8 cellular contexts compared by ENCODE assay signal in the genomic region with DNA sequence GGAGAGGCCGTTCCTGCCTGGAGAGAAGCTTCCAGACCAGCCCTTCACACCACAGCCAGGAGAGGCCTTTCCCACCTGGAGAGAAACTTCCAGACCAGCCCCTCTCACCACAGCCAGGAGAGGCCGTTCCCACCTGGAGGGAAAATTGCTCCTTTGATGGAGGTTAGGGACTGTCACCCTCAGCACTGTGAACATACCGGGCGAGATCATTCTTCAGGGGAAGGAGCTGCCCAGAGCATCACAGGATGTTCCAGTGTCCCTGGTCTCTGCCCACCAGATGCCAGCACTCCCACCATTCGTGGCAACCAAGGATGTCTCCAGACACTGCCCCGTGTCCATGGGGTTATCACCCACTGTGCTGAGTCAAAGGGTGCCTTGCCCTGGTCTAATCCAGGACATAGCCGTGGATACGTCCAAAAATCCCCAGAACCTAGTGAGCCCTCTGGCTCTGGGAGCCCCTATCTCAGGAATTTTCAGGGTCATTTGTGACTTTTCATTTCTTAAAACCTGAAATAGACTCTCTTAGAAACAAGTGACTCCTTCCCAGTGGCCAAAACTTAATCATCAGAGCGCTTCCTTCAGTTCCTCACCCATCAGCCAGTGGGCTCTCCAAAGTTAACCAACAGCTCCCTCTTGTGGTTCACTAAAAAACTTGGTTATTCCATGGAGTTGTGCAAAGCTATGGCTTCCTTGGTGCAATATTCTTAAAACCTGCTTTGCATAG.
A peak's percentile ranks its signal among the peaks of the same experiment; 100 is the strongest.
DNase-seq lines count a peak whose midpoint lies in the region; ATAC-seq, FAIRE-seq and TF ChIP-seq lines count a peak whose summit lies in the region.

No MANE protein-coding gene starts in this region.

- no peaks in the 10 kb centered on the region for H3K27me3 ChIP-seq in HL-60 (ENCODE audit: insufficient read depth, poor library complexity, severe bottlenecking)
- no peaks in the 10 kb centered on the region for H3K27me3 ChIP-seq in mammary epithelial cell (ENCODE audit: insufficient read depth, low read length)
- no peaks in the 10 kb centered on the region for H3K27me3 ChIP-seq in keratinocyte (ENCODE audit: control insufficient read depth, extremely low read depth, insufficient read depth, low read length)

- in situ Hi-C loops in mammary epithelial cell (cut with MboI; ENCODE audit: low sequenced_read_pairs in 2 of 2) = loop anchor here in 1 of 2 donors (10.0 kb wide), 1 partner anchor 768 kb away; no protein-coding TSS in a partner anchor

- H3K9me3 Mint-ChIP-seq in natural killer cell = no peaks in the 10 kb centered on the region
- no peaks in the 10 kb centered on the region for H3K9me3 Mint-ChIP-seq in natural killer cell treated with Interleukin-12 subunit alpha and Interleukin-12 subunit beta and Interleukin-15 and Interleukin-18, amount 100 ng/mL, for 72 hours

- H3K4me1 Mint-ChIP-seq in natural killer cell = no peaks in the 10 kb centered on the region
- no peaks in the 10 kb centered on the region for H3K4me1 Mint-ChIP-seq in natural killer cell treated with Interleukin-12 subunit alpha and Interleukin-12 subunit beta and Interleukin-15 and Interleukin-18, amount 100 ng/mL, for 72 hours (ENCODE audit: low read depth in 2 of 2)

- dilution Hi-C loops in mammary epithelial cell (cut with HindIII; ENCODE audit: low sequenced_read_pairs) (loop anchor here (5.0 kb wide), 1 partner anchor 40 kb away; no protein-coding TSS in a partner anchor), keratinocyte (cut with MboI; ENCODE audit: extremely low pct_ligation_motif_present, low sequenced_read_pairs) (no loop called here)

- CTCF ChIA-PET in mammary epithelial cell (lab: Charles Lee; ENCODE audit: low non-redundant PET) = interaction anchor here (0.7 to 1.1 kb wide), 2 partner anchors 413 to 414 kb away, joined by 3 to 4 read pairs; no protein-coding TSS in a partner anchor

- peaks cover 0 to 6% of the 10 kb centered on the region in 2 donors for H3K27me3 Mint-ChIP-seq in natural killer cell (ENCODE audit: low read depth in 2 of 2)
- H3K27me3 Mint-ChIP-seq in natural killer cell treated with Interleukin-12 subunit alpha and Interleukin-12 subunit beta and Interleukin-15 and Interleukin-18, amount 100 ng/mL, for 72 hours = peaks cover 0 to 8% of the 10 kb centered on the region in 2 donors

- H3K4me3 ChIP-seq in HL-60 (replicated peaks; ENCODE audit: insufficient read depth, low read length) = no peak overlapping the region
- no peak overlapping the region for H3K4me3 ChIP-seq in mammary epithelial cell (replicated peaks in 1 of 3; ENCODE audit: insufficient read depth in 1 of 3, low read depth in 2 of 3, low read length in 3 of 3)
- H3K4me3 ChIP-seq in keratinocyte (ENCODE audit: control insufficient read depth in 2 of 3, extremely low read depth in 1 of 3, insufficient read depth in 2 of 3, low read depth in 1 of 3, low read length in 3 of 3) = no peak overlapping the region

- H3K4me3 Mint-ChIP-seq in natural killer cell = no peak overlapping the region
- H3K4me3 Mint-ChIP-seq in natural killer cell treated with Interleukin-12 subunit alpha and Interleukin-12 subunit beta and Interleukin-15 and Interleukin-18, amount 100 ng/mL, for 72 hours = no peak overlapping the region

- H3K9ac ChIP-seq in mammary epithelial cell (ENCODE audit: insufficient read depth, low read length) = no peak overlapping the region
- H3K9ac ChIP-seq in keratinocyte (ENCODE audit: control insufficient read depth, extremely low read depth, insufficient read depth, low read length) = no peak overlapping the region

- no peak overlapping the region for H3K4me2 ChIP-seq in mammary epithelial cell (ENCODE audit: insufficient read depth, low read depth, low read length)
- H3K4me2 ChIP-seq in keratinocyte (ENCODE audit: control insufficient read depth, extremely low read depth, insufficient read depth, low read depth, low read length) = no peak overlapping the region

- H3K9me3 ChIP-seq in mammary epithelial cell (replicated peaks; ENCODE audit: insufficient read depth, low read length) = no peaks in the 10 kb centered on the region
- no peaks in the 10 kb centered on the region for H3K9me3 ChIP-seq in keratinocyte (ENCODE audit: control insufficient read depth, low read depth, low read length)

- DNase-seq in natural killer cell (no peak), HL-60 (ENCODE audit: low read depth in 1 of 2, low spot score in 1 of 2) (peak; percentile 33 to 60), NCI-H82 treated with DMSO at 0.1 percent for 48 hours (lab: John Stamatoyannopoulos, UW; ENCODE audit: unreplicated experiment) (peak; percentile 2), mammary epithelial cell (peak; percentile 55), keratinocyte (ENCODE audit: low read depth, low spot score) (peak; percentile 17), stromal cell of bone marrow (ENCODE audit: low read depth) (peak; percentile 71)
- no peak for DNase-seq in natural killer cell treated with Interleukin-12 subunit alpha and Interleukin-12 subunit beta and Interleukin-15 and Interleukin-18, amount 100 ng/mL, for 72 hours (ENCODE audit: low spot score)

- no peaks in the 10 kb centered on the region for H3K9me1 ChIP-seq in keratinocyte (ENCODE audit: control insufficient read depth, extremely low read depth, insufficient read depth, low read length)

- H2AFZ ChIP-seq in mammary epithelial cell (ENCODE audit: low read depth, low read length) (no peak overlapping the region), keratinocyte (ENCODE audit: control insufficient read depth, low read length) (no peak overlapping the region)

- intact Hi-C loops in natural killer cell (cut with micrococcal nuclease) (loop anchor here (2.0 to 10.0 kb wide), 2 partner anchors 818 to 1324 kb away; no protein-coding TSS in a partner anchor), mammary epithelial cell (cut with micrococcal nuclease) (loop anchor here (1.0 to 2.0 kb wide), 2 partner anchors 762 to 818 kb away; no protein-coding TSS in a partner anchor)

- TF ChIP-seq CTCF in natural killer cell (IDR thresholded peaks at IDR 0.05) (peak; percentile 46), HL-60 (IDR thresholded peaks at IDR 0.05; ENCODE audit: insufficient read depth, low read length) (peak; percentile 52), mammary epithelial cell (conservative IDR thresholded peaks at IDR 0.05 in 1 of 2, IDR thresholded peaks at IDR 0.05 in 1 of 2; ENCODE audit: extremely low read depth in 1 of 2, insufficient read depth in 1 of 2, low read depth in 1 of 2, low read length in 2 of 2) (peak; percentile 66 to 77), keratinocyte (optimal IDR thresholded peaks at IDR 0.05 in 1 of 3, IDR thresholded peaks at IDR 0.05 in 1 of 3, conservative IDR thresholded peaks at IDR 0.05 in 1 of 3; ENCODE audit: extremely low read depth in 1 of 3, insufficient read depth in 2 of 3, low read length in 3 of 3) (peak in 2 of 3 experiments; percentile 64 to 70)

- H3K36me3 Mint-ChIP-seq in natural killer cell = no peaks in the 10 kb centered on the region
- H3K36me3 Mint-ChIP-seq in natural killer cell treated with Interleukin-12 subunit alpha and Interleukin-12 subunit beta and Interleukin-15 and Interleukin-18, amount 100 ng/mL, for 72 hours = no peaks in the 10 kb centered on the region

- H4K20me1 ChIP-seq in mammary epithelial cell (ENCODE audit: insufficient read depth, low read length) = no peaks in the 10 kb centered on the region
- peaks cover 3% of the 10 kb centered on the region for H4K20me1 ChIP-seq in keratinocyte (ENCODE audit: control insufficient read depth, extremely low read depth, insufficient read depth, low read length)

- H3K79me2 ChIP-seq in mammary epithelial cell (ENCODE audit: insufficient read depth, low read length) (peaks cover 2% of the 10 kb centered on the region), keratinocyte (ENCODE audit: control insufficient read depth, insufficient read depth, low read length) (no peaks in the 10 kb centered on the region)

- H3K27ac ChIP-seq in HL-60 (replicated peaks) (no peak overlapping the region), mammary epithelial cell (ENCODE audit: insufficient read depth, low read depth, low read length) (no peak overlapping the region), keratinocyte (ENCODE audit: control insufficient read depth, insufficient read depth, low read length) (no peak overlapping the region)

- H3K4me1 ChIP-seq in mammary epithelial cell (ENCODE audit: insufficient read depth, low read length) = no peaks in the 10 kb centered on the region
- H3K4me1 ChIP-seq in keratinocyte (ENCODE audit: control insufficient read depth, extremely low read depth, insufficient read depth, low read length) = no peaks in the 10 kb centered on the region

- ATAC-seq in natural killer cell = peak in 2 of 3 donors; percentile 43 to 62
- no peak for ATAC-seq in natural killer cell treated with Interleukin-12 subunit alpha and Interleukin-12 subunit beta and Interleukin-15 and Interleukin-18, amount 100 ng/mL, for 72 hours
- no peak for ATAC-seq in GM21515 (IDR thresholded peaks at IDR 0.05; ENCODE audit: unreplicated experiment)

- BruUV-seq in mammary epithelial cell (replicated peaks; lab: Mats Ljungman, UMichigan) = no TSS peak

- H3K36me3 ChIP-seq in mammary epithelial cell (ENCODE audit: insufficient read depth, low read length) (peaks cover 36% of the 10 kb centered on the region), keratinocyte (ENCODE audit: control insufficient read depth in 2 of 2, extremely low read depth in 1 of 2, insufficient read depth in 2 of 2, low read length in 2 of 2) (peaks cover 46 to 51% of the 10 kb centered on the region in 2 experiments)

- WGBS in mammary epithelial cell (ENCODE audit: low coverage, missing lambda C conversion rate) = 69% methylated on average over 8 of the region's 9 CpGs

- no peak overlapping the region for H3K27ac Mint-ChIP-seq in natural killer cell
- no peak overlapping the region for H3K27ac Mint-ChIP-seq in natural killer cell treated with Interleukin-12 subunit alpha and Interleukin-12 subunit beta and Interleukin-15 and Interleukin-18, amount 100 ng/mL, for 72 hours

- no peak for FAIRE-seq in keratinocyte (lab: Jason Lieb, UNC)

Comparison
In these comparisons a context has a peak if more than half of its experiments do, and no peak if none do; other contexts are left out.
1. ATAC-seq: peak in natural killer cell (2 of 3); none in natural killer cell treated with Interleukin-12 subunit alpha and Interleukin-12 subunit beta and Interleukin-15 and Interleukin-18, amount 100 ng/mL, for 72 hours (0 of 2) and GM21515 (single experiment).
2. DNase-seq: peak in HL-60 (2 of 2), NCI-H82 treated with DMSO at 0.1 percent for 48 hours (single experiment), mammary epithelial cell (single experiment), keratinocyte (single experiment) and stromal cell of bone marrow (single experiment); none in natural killer cell (single experiment) and natural killer cell treated with Interleukin-12 subunit alpha and Interleukin-12 subunit beta and Interleukin-15 and Interleukin-18, amount 100 ng/mL, for 72 hours (single experiment).
3. Peak in every context shown above with its lines, with median percentiles within 50 percentile points of each other: CTCF ChIP-seq.